In genomic region chr6:41646026-41646795, GRCh38 we compare ENCODE assay signal across 1 cellular context.
TF ChIP-seq lines count a peak whose summit lies in the region.

No MANE protein-coding gene starts in this region.

TF ChIP-seq in H1, 55 proteins besides CTCF, POLR2A, EP300 and RAD21:
- TF ChIP-seq MAFK (IDR thresholded peaks at IDR 0.05; ENCODE audit: low read depth, low read length): no peak
- TF ChIP-seq SUZ12 (IDR thresholded peaks at IDR 0.05; ENCODE audit: low read length): no peak
- TF ChIP-seq USF2 (IDR thresholded peaks at IDR 0.05; ENCODE audit: low read length): no peak
- TF ChIP-seq FOSL1 (IDR thresholded peaks at IDR 0.05; ENCODE audit: insufficient read depth, low read depth, low read length): no peak
- TF ChIP-seq TCF12 (IDR thresholded peaks at IDR 0.05; ENCODE audit: low read depth, low read length): no peak
- TF ChIP-seq CHD1 (IDR thresholded peaks at IDR 0.05; ENCODE audit: low read depth, low read length): no peak
- TF ChIP-seq TAF7 (optimal IDR thresholded peaks at IDR 0.05; ENCODE audit: borderline replicate concordance, low read depth, low read length): no peak
- no peak for TF ChIP-seq MAX (IDR thresholded peaks at IDR 0.05)
- no peak for TF ChIP-seq EZH2 (IDR thresholded peaks at IDR 0.05; ENCODE audit: low read depth, low read length, severe bottlenecking)
- TF ChIP-seq SP1 (IDR thresholded peaks at IDR 0.05; ENCODE audit: low read depth, low read length): no peak
- no peak for TF ChIP-seq SP2 (IDR thresholded peaks at IDR 0.05; ENCODE audit: low read length)
- TF ChIP-seq SP4 (IDR thresholded peaks at IDR 0.05; ENCODE audit: low read length): no peak
- no peak for TF ChIP-seq GABPA (IDR thresholded peaks at IDR 0.05; ENCODE audit: borderline replicate concordance, insufficient read depth, low read length)
- no peak for TF ChIP-seq POU5F1 (IDR thresholded peaks at IDR 0.05; ENCODE audit: low read depth, low read length)
- TF ChIP-seq CBX8 (IDR thresholded peaks at IDR 0.05; ENCODE audit: borderline replicate concordance, low read depth, low read length): no peak
- TF ChIP-seq JUND (IDR thresholded peaks at IDR 0.05; ENCODE audit: low read length): no peak
- no peak for TF ChIP-seq E2F6 (IDR thresholded peaks at IDR 0.05)
- no peak for TF ChIP-seq CTBP2 (IDR thresholded peaks at IDR 0.05; ENCODE audit: borderline replicate concordance, insufficient read depth, insufficient read length, low read length)
